Comparison of ENCODE assay signal across 16 cellular contexts in the genomic region with DNA sequence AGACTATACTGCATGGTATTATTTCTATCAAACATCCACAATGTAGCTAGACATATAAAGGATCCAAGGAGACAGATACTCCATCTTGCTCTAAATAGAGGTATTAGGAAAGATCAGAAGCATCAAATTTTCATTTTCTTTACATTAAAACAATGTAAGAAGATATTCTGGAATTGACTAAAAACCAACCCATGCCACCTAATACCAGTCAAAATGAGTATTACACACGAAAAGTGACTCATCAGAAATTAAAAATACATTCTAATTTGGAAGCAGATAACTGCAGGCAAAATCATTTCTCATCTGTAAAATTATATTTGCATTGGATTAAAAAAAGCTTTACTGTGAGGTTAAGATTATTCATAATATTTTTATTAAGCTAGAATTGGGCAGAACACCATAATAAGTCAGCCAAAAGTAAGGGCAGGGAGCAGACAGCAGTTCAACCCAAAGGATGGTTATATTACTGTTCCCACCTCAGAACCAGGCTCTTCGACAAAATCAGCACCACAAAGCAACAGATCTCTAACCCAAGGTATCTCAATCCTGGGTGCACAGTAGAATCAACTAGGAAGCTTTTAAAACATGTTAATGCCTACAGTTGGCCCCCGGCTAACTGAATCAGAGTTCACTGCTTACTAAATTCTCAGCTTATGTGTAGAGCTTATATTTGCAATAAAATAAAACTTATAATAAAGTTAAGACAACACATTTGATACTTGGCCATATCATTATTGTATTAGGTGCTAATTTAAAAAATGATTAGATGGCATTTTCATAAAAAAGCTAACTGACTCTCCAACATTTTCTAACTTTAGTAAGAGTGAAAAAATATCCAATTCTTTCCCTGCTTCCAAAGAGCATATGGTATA.
"Had no signal": no experiment of that assay in that cellular context is flagged by ENCODE, and none has a peak within 500 bp of the region (broad histone marks: within the 10 kb centered on the region; RNA-seq: fewer than 3 reads in every experiment).

No MANE protein-coding gene starts in this region.

- DNase-seq: activated CD4-positive, alpha-beta T cell treated with anti-CD3 and anti-CD28 coated beads, Interleukin-2, amount 50 U/mL, for 4 hours; activated CD8-positive, alpha-beta memory T cell treated with anti-CD3 and anti-CD28 coated beads, Interleukin-2, amount 50 U/mL, for 4 hours; activated effector memory CD4-positive, alpha-beta T cell treated with anti-CD3 and anti-CD28 coated beads, Interleukin-2, amount 50 U/mL, for 16 hours; esophagus squamous epithelium; foreskin fibroblast; left colon; naive B cell; nucleus accumbens; right cardiac atrium had no signal

- FAIRE-seq: astrocyte, colon had no signal

- H3K36me3 ChIP-seq: esophagus squamous epithelium had no signal

- H3K36me3 Mint-ChIP-seq: naive B cell; stimulated activated memory B cell treated with anti-CD40 and anti-IgM and Interleukin-4, amounts not matched to agents 10 μg/mL and 1 μg/mL and 100 μg/mL, for 72 hours had no signal

- H3K27ac ChIP-seq: esophagus squamous epithelium had no signal

- H3K4me2 ChIP-seq: smooth muscle cell had no signal

- H3K9me3 Mint-ChIP-seq: naive B cell; stimulated activated memory B cell treated with anti-CD40 and anti-IgM and Interleukin-4, amounts not matched to agents 10 μg/mL and 1 μg/mL and 100 μg/mL, for 72 hours had no signal

- H3K9me3 ChIP-seq: esophagus squamous epithelium had no signal

- H3K4me3 ChIP-seq: esophagus squamous epithelium, lung, smooth muscle cell had no signal

- H3K27me3 ChIP-seq: esophagus squamous epithelium had no signal

- H3K27me3 Mint-ChIP-seq: naive B cell; stimulated activated memory B cell treated with anti-CD40 and anti-IgM and Interleukin-4, amounts not matched to agents 10 μg/mL and 1 μg/mL and 100 μg/mL, for 72 hours; type B pancreatic cell had no signal

- ATAC-seq: right cardiac atrium; stimulated activated memory B cell treated with anti-CD40 and anti-IgM and Interleukin-4, amounts not matched to agents 10 μg/mL and 1 μg/mL and 100 μg/mL, for 72 hours; WTC11 had no signal

- H3K4me3 Mint-ChIP-seq: naive B cell; stimulated activated memory B cell treated with anti-CD40 and anti-IgM and Interleukin-4, amounts not matched to agents 10 μg/mL and 1 μg/mL and 100 μg/mL, for 72 hours; type B pancreatic cell; WTC11 had no signal
